7 cellular contexts compared by ENCODE assay signal in the genomic region with DNA sequence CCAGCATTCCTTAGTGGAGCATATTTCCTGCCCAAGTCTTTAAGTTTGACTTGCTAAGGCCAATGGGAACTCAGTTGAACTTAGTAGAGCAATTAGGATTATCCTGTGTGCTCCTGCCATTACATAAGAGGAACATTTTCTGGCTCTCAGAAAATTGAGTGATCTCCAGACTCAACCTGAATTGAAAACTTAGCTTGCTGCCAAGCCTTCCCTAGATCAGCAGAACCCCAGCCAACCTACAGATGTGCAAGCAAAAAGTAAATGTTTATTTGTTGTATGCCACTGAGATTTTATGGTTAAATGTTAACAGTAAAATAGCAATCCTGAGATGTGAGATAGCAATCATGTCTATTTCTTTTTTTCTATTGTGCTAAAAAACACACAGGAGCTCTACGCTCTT.
"Had no signal": no experiment of that assay in that cellular context is flagged by ENCODE, and none has a peak within 500 bp of the region (broad histone marks: within the 10 kb centered on the region; RNA-seq: fewer than 3 reads in every experiment).

No MANE protein-coding gene starts in this region.

- H3K4me3 ChIP-seq: K562 had no signal

- H3K4me2 ChIP-seq: KMS-11 had no signal

- H3K9ac ChIP-seq: KMS-11 had no signal

- H3K27ac ChIP-seq: HL-60, KMS-11 had no signal

- FAIRE-seq: HepG2, HTR-8/SVneo, K562 had no signal

- DNase-seq: IMR-90, KBM-7 had no signal

- ATAC-seq: HepG2, K562 had no signal
